ENCODE assay signal across 31 cellular contexts in genomic region chr17:41118721-41119120, GRCh38. TPM values are rescaled to one million over a fixed set of nuclear protein-coding genes. Genes with fewer than 3 reads are reported as not detected.
"Had no signal": no experiment of that assay in that cellular context is flagged by ENCODE, and none has a peak within 500 bp of the region (broad histone marks: within the 10 kb centered on the region; RNA-seq: fewer than 3 reads in every experiment).

No MANE protein-coding gene starts in this region.

- DNase-seq: activated CD4-positive, alpha-beta T cell treated with anti-CD3 and anti-CD28 coated beads, Interleukin-2, amount 10 ng/mL, durations not matched to agents 24 days and 14 days; activated CD8-positive, alpha-beta memory T cell treated with anti-CD3 and anti-CD28 coated beads, Interleukin-2, amount 10 ng/mL, durations not matched to agents 7 days and 5 days; activated CD8-positive, alpha-beta T cell treated with anti-CD3 and anti-CD28 coated beads for 36 hours; activated gamma-delta T cell; activated naive CD4-positive, alpha-beta T cell treated with anti-CD3 and anti-CD28 coated beads, Interleukin-2, amount 50 U/mL, for 16 hours; activated naive CD8-positive, alpha-beta T cell treated with anti-CD3 and anti-CD28 coated beads, Interleukin-2, amount 50 U/mL, for 24 hours; activated T-cell treated with anti-CD3 and anti-CD28 coated beads for 4 hours; colonic mucosa; dorsolateral prefrontal cortex; effector memory CD8-positive, alpha-beta T cell; esophagus squamous epithelium; heart right ventricle; lower lobe of right lung; mesendoderm; naive thymus-derived CD4-positive, alpha-beta T cell; occipital lobe; stimulated activated CD4-positive, alpha-beta T cell treated with anti-CD3 and anti-CD28 coated beads, Interleukin-2, amount 100 ng/mL, for 48 hours; stimulated activated CD8-positive, alpha-beta memory T cell treated with anti-CD3 and anti-CD28 coated beads, Interleukin-4, amount 100 ng/mL, for 48 hours; stimulated activated naive B cell treated with anti-CD40 and anti-IgM and Interleukin-4, amounts not matched to agents 10 μg/mL and 1 μg/mL and 100 μg/mL, for 72 hours; testis; trophoblast cell; uterus had no signal

- H3K27ac ChIP-seq: ascending aorta, colonic mucosa, dorsolateral prefrontal cortex, esophagus squamous epithelium, heart right ventricle, lower lobe of right lung, testis, uterus had no signal

- H3K4me3 ChIP-seq: ascending aorta, colonic mucosa, dorsolateral prefrontal cortex, esophagus squamous epithelium, heart right ventricle, lower lobe of right lung, testis, uterus had no signal

- H3K9me3 ChIP-seq: ascending aorta, colonic mucosa, esophagus squamous epithelium, heart right ventricle, lower lobe of right lung, testis, uterus had no signal

- H3K27me3 ChIP-seq: ascending aorta, colonic mucosa, testis, uterus had no signal

- H3K36me3 ChIP-seq: ascending aorta, colonic mucosa, esophagus squamous epithelium, heart right ventricle, lower lobe of right lung, uterus had no signal

- H3K4me1 ChIP-seq: ascending aorta, colonic mucosa, esophagus squamous epithelium, heart right ventricle, lower lobe of right lung, testis, uterus had no signal

- ATAC-seq: activated CD8-positive, alpha-beta memory T cell treated with anti-CD3 and anti-CD28 coated beads, Interleukin-2, amount 10 ng/mL, durations not matched to agents 7 days and 5 days; activated CD8-positive, alpha-beta T cell treated with anti-CD3 and anti-CD28 coated beads for 36 hours; activated naive CD8-positive, alpha-beta T cell treated with anti-CD3 and anti-CD28 coated beads, Interleukin-2, amount 50 U/mL, for 24 hours; effector memory CD8-positive, alpha-beta T cell; heart right ventricle; left lobe of liver; lower lobe of right lung; naive thymus-derived CD4-positive, alpha-beta T cell; stimulated activated naive B cell treated with anti-CD40 and anti-IgM and Interleukin-4, amounts not matched to agents 10 μg/mL and 1 μg/mL and 100 μg/mL, for 72 hours had no signal

RNA-seq across cellular contexts. Expression of gene KRTAP4-11, which starts 0.5 kb away (rescaled TPM):
- total RNA-seq: activated CD4-positive, alpha-beta T cell treated with anti-CD3 and anti-CD28 coated beads, Interleukin-2, amount 10 ng/mL, durations not matched to agents 24 days and 14 days; activated CD8-positive, alpha-beta memory T cell treated with anti-CD3 and anti-CD28 coated beads, Interleukin-2, amount 10 ng/mL, durations not matched to agents 7 days and 5 days; activated CD8-positive, alpha-beta T cell treated with anti-CD3 and anti-CD28 coated beads for 36 hours; ascending aorta; colonic mucosa; dorsolateral prefrontal cortex; endothelial cell of umbilical vein; heart right ventricle; kidney epithelial cell; left lobe of liver; lower lobe of right lung; mucosa of gallbladder; naive thymus-derived CD4-positive, alpha-beta T cell; neural crest cell; occipital lobe; posterior vena cava; renal cortical epithelial cell; T-helper 2 cell treated with Interferon-gamma antibody and Interleukin-4, amounts not matched to agents 100 ng/mL and 5 ng/mL, for 36 hours; testis; uterus had no signal
- polyA plus RNA-seq: endothelial cell of umbilical vein; heart right ventricle; naive thymus-derived CD4-positive, alpha-beta T cell had no signal

RNA-seq across cellular contexts. Expression of gene KRTAP4-12, which starts 5.3 kb away (rescaled TPM):
- total RNA-seq: activated CD4-positive, alpha-beta T cell treated with anti-CD3 and anti-CD28 coated beads, Interleukin-2, amount 10 ng/mL, durations not matched to agents 24 days and 14 days; activated CD8-positive, alpha-beta memory T cell treated with anti-CD3 and anti-CD28 coated beads, Interleukin-2, amount 10 ng/mL, durations not matched to agents 7 days and 5 days; activated CD8-positive, alpha-beta T cell treated with anti-CD3 and anti-CD28 coated beads for 36 hours; ascending aorta; colonic mucosa; dorsolateral prefrontal cortex; endothelial cell of umbilical vein; esophagus squamous epithelium; heart right ventricle; kidney epithelial cell; left lobe of liver; lower lobe of right lung; mucosa of gallbladder; naive thymus-derived CD4-positive, alpha-beta T cell; neural crest cell; occipital lobe; posterior vena cava; renal cortical epithelial cell; T-helper 2 cell treated with Interferon-gamma antibody and Interleukin-4, amounts not matched to agents 100 ng/mL and 5 ng/mL, for 36 hours; testis; uterus had no signal
- polyA plus RNA-seq: endothelial cell of umbilical vein; heart right ventricle; naive thymus-derived CD4-positive, alpha-beta T cell had no signal

RNA-seq across cellular contexts. Expression of gene KRTAP4-9, which starts 13.5 kb away (rescaled TPM):
- total RNA-seq: activated CD4-positive, alpha-beta T cell treated with anti-CD3 and anti-CD28 coated beads, Interleukin-2, amount 10 ng/mL, durations not matched to agents 24 days and 14 days; activated CD8-positive, alpha-beta memory T cell treated with anti-CD3 and anti-CD28 coated beads, Interleukin-2, amount 10 ng/mL, durations not matched to agents 7 days and 5 days; activated CD8-positive, alpha-beta T cell treated with anti-CD3 and anti-CD28 coated beads for 36 hours; ascending aorta; colonic mucosa; dorsolateral prefrontal cortex; endothelial cell of umbilical vein; esophagus squamous epithelium; heart right ventricle; kidney epithelial cell; left lobe of liver; lower lobe of right lung; mucosa of gallbladder; naive thymus-derived CD4-positive, alpha-beta T cell; neural crest cell; occipital lobe; posterior vena cava; renal cortical epithelial cell; T-helper 2 cell treated with Interferon-gamma antibody and Interleukin-4, amounts not matched to agents 100 ng/mL and 5 ng/mL, for 36 hours; testis; uterus had no signal
- polyA plus RNA-seq: endothelial cell of umbilical vein; heart right ventricle; naive thymus-derived CD4-positive, alpha-beta T cell had no signal

RNA-seq across cellular contexts. Expression of gene KRTAP4-16, which starts 16.7 kb away (rescaled TPM):
- total RNA-seq: activated CD4-positive, alpha-beta T cell treated with anti-CD3 and anti-CD28 coated beads, Interleukin-2, amount 10 ng/mL, durations not matched to agents 24 days and 14 days; activated CD8-positive, alpha-beta memory T cell treated with anti-CD3 and anti-CD28 coated beads, Interleukin-2, amount 10 ng/mL, durations not matched to agents 7 days and 5 days; activated CD8-positive, alpha-beta T cell treated with anti-CD3 and anti-CD28 coated beads for 36 hours; ascending aorta; colonic mucosa; dorsolateral prefrontal cortex; endothelial cell of umbilical vein; esophagus squamous epithelium; heart right ventricle; kidney epithelial cell; left lobe of liver; lower lobe of right lung; mucosa of gallbladder; naive thymus-derived CD4-positive, alpha-beta T cell; neural crest cell; occipital lobe; posterior vena cava; renal cortical epithelial cell; T-helper 2 cell treated with Interferon-gamma antibody and Interleukin-4, amounts not matched to agents 100 ng/mL and 5 ng/mL, for 36 hours; testis; uterus had no signal
- polyA plus RNA-seq: endothelial cell of umbilical vein; heart right ventricle; naive thymus-derived CD4-positive, alpha-beta T cell had no signal

RNA-seq across cellular contexts. Expression of gene KRTAP4-8, which starts 20.8 kb away (rescaled TPM):
- total RNA-seq: activated CD4-positive, alpha-beta T cell treated with anti-CD3 and anti-CD28 coated beads, Interleukin-2, amount 10 ng/mL, durations not matched to agents 24 days and 14 days; activated CD8-positive, alpha-beta memory T cell treated with anti-CD3 and anti-CD28 coated beads, Interleukin-2, amount 10 ng/mL, durations not matched to agents 7 days and 5 days; activated CD8-positive, alpha-beta T cell treated with anti-CD3 and anti-CD28 coated beads for 36 hours; ascending aorta; colonic mucosa; dorsolateral prefrontal cortex; endothelial cell of umbilical vein; esophagus squamous epithelium; heart right ventricle; kidney epithelial cell; left lobe of liver; lower lobe of right lung; mucosa of gallbladder; naive thymus-derived CD4-positive, alpha-beta T cell; neural crest cell; occipital lobe; posterior vena cava; renal cortical epithelial cell; T-helper 2 cell treated with Interferon-gamma antibody and Interleukin-4, amounts not matched to agents 100 ng/mL and 5 ng/mL, for 36 hours; testis; uterus had no signal
- polyA plus RNA-seq: endothelial cell of umbilical vein; heart right ventricle; naive thymus-derived CD4-positive, alpha-beta T cell had no signal
